In the genomic region with DNA sequence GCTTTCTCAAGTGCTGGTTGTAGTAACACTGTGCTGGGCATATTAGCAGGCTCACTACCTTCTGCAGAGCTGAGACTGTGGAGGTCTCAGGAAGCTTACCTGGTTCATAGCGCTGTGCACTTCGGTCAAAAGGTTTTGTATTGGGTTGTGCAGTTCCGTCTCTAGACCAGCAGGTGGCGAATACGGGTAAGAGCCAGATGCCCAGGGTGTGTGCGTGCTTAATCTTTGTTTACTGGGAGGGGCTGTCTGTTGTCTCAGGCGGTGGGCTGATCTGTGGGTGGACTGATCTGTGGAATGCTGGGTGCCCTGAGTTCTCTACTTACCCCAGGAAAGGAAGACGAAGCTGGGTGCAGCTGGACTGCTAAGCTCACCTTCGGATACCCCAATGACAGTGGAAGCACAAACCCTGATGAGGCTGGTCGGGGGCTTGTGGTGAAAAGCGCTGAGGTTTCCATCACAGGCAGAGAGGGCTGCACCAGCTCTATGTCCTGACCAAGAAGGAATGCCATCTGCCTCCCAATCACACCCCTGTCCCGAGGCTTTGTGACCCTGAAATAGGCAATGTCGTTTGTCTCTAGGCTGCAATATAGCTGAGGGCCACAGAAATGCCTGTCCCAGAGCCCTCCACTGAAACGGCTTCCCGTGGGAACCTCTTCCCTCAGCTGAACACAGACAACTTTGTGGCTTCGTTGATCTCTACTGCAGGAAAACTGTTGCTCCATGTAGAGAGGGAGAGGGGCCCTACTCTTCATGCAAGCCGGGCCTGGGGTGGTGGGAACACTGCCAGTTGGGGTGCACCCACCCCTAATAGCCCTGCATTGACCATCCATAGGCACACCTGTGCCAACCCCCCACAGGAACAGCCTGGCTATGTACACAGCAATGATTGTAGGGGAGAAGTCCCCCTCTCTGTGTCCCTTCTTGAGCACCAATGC, we compare ENCODE assay signal across 8 cellular contexts. TPM values are rescaled to one million over a fixed set of nuclear protein-coding genes. Genes with fewer than 3 reads are reported as not detected.
A peak's percentile ranks its signal among the peaks of the same experiment; 100 is the strongest.
DNase-seq lines count a peak whose midpoint lies in the region; ATAC-seq and TF ChIP-seq lines count a peak whose summit lies in the region.

No MANE protein-coding gene starts in this region.

- H3K4me1 Mint-ChIP-seq in chondrocyte (ENCODE audit: low read depth): peaks cover 24% of the 10 kb centered on the region

- H3K4me3 Mint-ChIP-seq in chondrocyte (ENCODE audit: unreplicated experiment): peak overlapping the region; percentile 54

- DNase-seq in A172 (ENCODE audit: low spot score) (peak; percentile 72), NCI-H446 (lab: John Stamatoyannopoulos, UW) (peak; percentile 50 to 83), chondrocyte (ENCODE audit: low spot score) (no peak), left lobe of liver (ENCODE audit: low spot score) (peak; percentile 69)
- peak; percentile 40 to 52 for DNase-seq in activated CD4-positive, alpha-beta T cell treated with anti-CD3 and anti-CD28 coated beads for 24 hours (ENCODE audit: low read depth in 2 of 2)
- peak; percentile 59 for DNase-seq in stimulated activated CD4-positive, alpha-beta T cell treated with anti-CD3 and anti-CD28 coated beads, Interleukin-2, amount 100 ng/mL, for 4 hours (ENCODE audit: low read depth)

- H3K9me3 Mint-ChIP-seq in chondrocyte (ENCODE audit: low read depth): peaks cover 3% of the 10 kb centered on the region

- peak; percentile 96 for TF ChIP-seq CTCF in chondrocyte (IDR thresholded peaks at IDR 0.05)

- no peaks in the 10 kb centered on the region for H3K27me3 Mint-ChIP-seq in chondrocyte (ENCODE audit: low read depth)

- no peak overlapping the region for H3K27ac Mint-ChIP-seq in chondrocyte (ENCODE audit: unreplicated experiment)

- ATAC-seq in GM18511 (IDR thresholded peaks at IDR 0.05; ENCODE audit: unreplicated experiment): peak; percentile 93
- peak; percentile 82 for ATAC-seq in HG03159 (IDR thresholded peaks at IDR 0.05; ENCODE audit: unreplicated experiment)
- peak; percentile 99 for ATAC-seq in left lobe of liver

- no peaks in the 10 kb centered on the region for H3K36me3 Mint-ChIP-seq in chondrocyte (ENCODE audit: low read depth)

RNA-seq across cellular contexts. Expression of a gene that starts 45.9 kb away (rescaled TPM):
- 2.3 and 2.4 TPM in 2 replicates for total RNA-seq in A172 (2014; rRNA removed; shearing (Covaris generic))
- total RNA-seq in chondrocyte (4.9 to 6.0 TPM (median 5.3 TPM) in 3 replicates), left lobe of liver (2.3 TPM)
